9 cellular contexts compared by ENCODE assay signal in genomic region chr15:78457101-78457500, GRCh38. TPM values are rescaled to one million over a fixed set of nuclear protein-coding genes. Genes with fewer than 3 reads are reported as not detected.
DNase-seq lines count a peak whose midpoint lies in the region; ATAC-seq, FAIRE-seq and TF ChIP-seq lines count a peak whose summit lies in the region.
"Had no signal": no experiment of that assay in that cellular context is flagged by ENCODE, and none has a peak within 500 bp of the region (broad histone marks: within the 10 kb centered on the region; RNA-seq: fewer than 3 reads in every experiment).

No MANE protein-coding gene starts in this region.

- H3K36me3 ChIP-seq in Peyer's patch, result peaks cover 0 to 7% (median 0%) of the 10 kb centered on the region in 3 donors

- peaks cover 0 to 46% (median 6%) of the 10 kb centered on the region in 4 donors for H3K4me1 ChIP-seq in Peyer's patch

- no peak overlapping the region for H3K4me3 ChIP-seq in Peyer's patch

- H3K27ac ChIP-seq in Peyer's patch, result peak overlapping the region in 1 of 4 donors; percentile 32

- TF ChIP-seq POLR2A in Peyer's patch (IDR thresholded peaks at IDR 0.05), result no peak

- no peak for TF ChIP-seq CTCF in Peyer's patch (IDR thresholded peaks at IDR 0.05)

- FAIRE-seq in endometrium (lab: Jason Lieb, UNC), result peak; percentile 89

- DNase-seq in Daoy (ENCODE audit: low read depth), result peak; percentile 10
- peak; percentile 38 for DNase-seq in NCI-H2196 treated with DMSO at 0.1 percent for 48 hours (lab: John Stamatoyannopoulos, UW; ENCODE audit: unreplicated experiment)
- DNase-seq in pons (ENCODE audit: low spot score), result peak; percentile 40
- DNase-seq in Peyer's patch, result no peak
- no peak for DNase-seq in stimulated activated naive CD4-positive, alpha-beta T cell (lab: John Stamatoyannopoulos, UW)
- no peak for DNase-seq in activated CD4-positive, CD25-positive, alpha-beta regulatory T cell treated with anti-CD3 and anti-CD28 coated beads, Interleukin-2, amount 50 U/mL, for 72 hours
- DNase-seq: NCI-H187 treated with DMSO at 0.1 percent for 48 hours had no signal

- no peaks in the 10 kb centered on the region for H3K9me3 ChIP-seq in Peyer's patch

- no peak for ATAC-seq in GM21717 (IDR thresholded peaks at IDR 0.05; ENCODE audit: unreplicated experiment)

- no peaks in the 10 kb centered on the region for H3K27me3 ChIP-seq in Peyer's patch

RNA-seq across cellular contexts. Expression of gene IREB2, which starts 19.1 kb away (rescaled TPM):
- 6.8 and 10.1 TPM in 2 replicates for total RNA-seq in Daoy (2014; rRNA removed; shearing (Covaris generic))
- 100 to 1,000 TPM in 1 of 4 donors, 10 to 100 TPM in 3; 41.9 to 193 (median 56.7) TPM for total RNA-seq in Peyer's patch

RNA-seq across cellular contexts. Expression of gene HYKK, which starts 50.3 kb away (rescaled TPM):
- 3.0 and 3.8 TPM in 2 replicates for total RNA-seq in Daoy (2014; rRNA removed; shearing (Covaris generic))
- 10 to 100 TPM; 12.4 to 32.9 (median 26.8) TPM for total RNA-seq in Peyer's patch

Comparison
In these comparisons a context has a peak if more than half of its experiments do, and no peak if none do; other contexts are left out.
1. DNase-seq: peak in Daoy (single experiment), NCI-H2196 treated with DMSO at 0.1 percent for 48 hours (single experiment) and pons (single experiment); none in Peyer's patch (0 of 3), stimulated activated naive CD4-positive, alpha-beta T cell (0 of 6) and activated CD4-positive, CD25-positive, alpha-beta regulatory T cell treated with anti-CD3 and anti-CD28 coated beads, Interleukin-2, amount 50 U/mL, for 72 hours (single experiment).